10 cellular contexts compared by ENCODE assay signal in genomic region chr2:74405994-74406583, GRCh38. TPM values are rescaled to one million over a fixed set of nuclear protein-coding genes. Genes with fewer than 3 reads are reported as not detected.
DNase-seq lines count a peak whose midpoint lies in the region; ATAC-seq and TF ChIP-seq lines count a peak whose summit lies in the region.
"Had no signal": no experiment of that assay in that cellular context is flagged by ENCODE, and none has a peak within 500 bp of the region (broad histone marks: within the 10 kb centered on the region; RNA-seq: fewer than 3 reads in every experiment).

No MANE protein-coding gene starts in this region.

- no peaks in the 10 kb centered on the region for H3K9me2 ChIP-seq in SK-N-SH

- WGBS in SK-N-SH (ENCODE audit: low lambda C conversion rate) = 84% methylated on average over 1 of the region's 1 CpG

- H3K27ac ChIP-seq in SK-N-SH (ENCODE audit: low read depth in 2 of 2, low read length in 1 of 2) (peak overlapping the region in 1 of 2 experiments; percentile 12; a peak in 1 of 4 replicates), RWPE2 (ENCODE audit: poor library complexity, severe bottlenecking) (peak overlapping the region; percentile 8)
- H3K27ac ChIP-seq: ovary had no signal

- H3K9ac ChIP-seq in SK-N-SH = no peak overlapping the region

- no peaks in the 10 kb centered on the region for H3K9me3 Mint-ChIP-seq in stimulated activated memory B cell treated with anti-CD40 and anti-IgM and Interleukin-4, amounts not matched to agents 10 μg/mL and 1 μg/mL and 100 μg/mL, for 72 hours

- no peak overlapping the region for H3K27ac Mint-ChIP-seq in stimulated activated memory B cell treated with anti-CD40 and anti-IgM and Interleukin-4, amounts not matched to agents 10 μg/mL and 1 μg/mL and 100 μg/mL, for 72 hours

- POLR2A ChIA-PET in SK-N-SH (lab: Yijun Ruan, JAX) = no interaction called here

- no peaks in the 10 kb centered on the region for H4K20me1 ChIP-seq in SK-N-SH (ENCODE audit: insufficient read depth)

- TF ChIP-seq CTCF in SK-N-SH (IDR thresholded peaks at IDR 0.05) (no peak), RWPE2 (IDR thresholded peaks at IDR 0.05; ENCODE audit: poor library complexity, severe bottlenecking) (no peak)

- ATAC-seq in SK-N-SH treated with all-trans-retinoic acid at 6 μM for 48 hours = peak; percentile 62
- peak; percentile 65 for ATAC-seq in HG02870 (IDR thresholded peaks at IDR 0.05; ENCODE audit: unreplicated experiment)
- peak; percentile 60 for ATAC-seq in RWPE2 (ENCODE audit: low read depth)
- peak; percentile 59 for ATAC-seq in stimulated activated memory B cell treated with anti-CD40 and anti-IgM and Interleukin-4, amounts not matched to agents 10 μg/mL and 1 μg/mL and 100 μg/mL, for 72 hours

- H3K36me3 ChIP-seq in SK-N-SH (replicated peaks in 1 of 2; ENCODE audit: control insufficient read depth in 1 of 2, insufficient read depth in 2 of 2, low read length in 1 of 2) = no peaks in the 10 kb centered on the region
- no peaks in the 10 kb centered on the region for H3K36me3 ChIP-seq in RWPE2 (ENCODE audit: low read depth)
- H3K36me3 ChIP-seq: ovary had no signal

- no peaks in the 10 kb centered on the region for H3K27me3 Mint-ChIP-seq in stimulated activated memory B cell treated with anti-CD40 and anti-IgM and Interleukin-4, amounts not matched to agents 10 μg/mL and 1 μg/mL and 100 μg/mL, for 72 hours

- H3K4me2 ChIP-seq in SK-N-SH = no peak overlapping the region

- no peaks in the 10 kb centered on the region for H3K9me3 ChIP-seq in SK-N-SH
- peaks cover 2% of the 10 kb centered on the region for H3K9me3 ChIP-seq in RWPE2 (ENCODE audit: severe bottlenecking)
- H3K9me3 ChIP-seq: ovary had no signal

- no peak for DNase-seq in SK-N-SH
- DNase-seq in RWPE2 (ENCODE audit: low spot score) = no peak
- DNase-seq in COR-L47 (lab: John Stamatoyannopoulos, UW) = no peak
- DNase-seq in RKO (ENCODE audit: low spot score) = no peak
- DNase-seq in GM19238 (ENCODE audit: insufficient read length, low spot score) = no peak
- DNase-seq: hypothalamus, ovary had no signal

- H3K27me3 ChIP-seq in SK-N-SH (ENCODE audit: insufficient read depth) = no peaks in the 10 kb centered on the region
- H3K27me3 ChIP-seq in RWPE2 (ENCODE audit: insufficient read depth, poor library complexity, severe bottlenecking) = no peaks in the 10 kb centered on the region
- H3K27me3 ChIP-seq: ovary had no signal

- H3K4me3 ChIP-seq in SK-N-SH (ENCODE audit: low read depth in 2 of 2, low read length in 1 of 2) (no peak overlapping the region), RWPE2 (ENCODE audit: severe bottlenecking) (no peak overlapping the region)
- H3K4me3 ChIP-seq: ovary had no signal

- H3K36me3 Mint-ChIP-seq in stimulated activated memory B cell treated with anti-CD40 and anti-IgM and Interleukin-4, amounts not matched to agents 10 μg/mL and 1 μg/mL and 100 μg/mL, for 72 hours = no peaks in the 10 kb centered on the region

- TF ChIP-seq EP300 in SK-N-SH (IDR thresholded peaks at IDR 0.05; ENCODE audit: borderline replicate concordance in 1 of 2, low read depth in 1 of 2, low read length in 1 of 2) = no peak

- no peak for TF ChIP-seq RAD21 in SK-N-SH (IDR thresholded peaks at IDR 0.05; ENCODE audit: low read length)

- H3F3A ChIP-seq in SK-N-SH (replicated peaks; ENCODE audit: insufficient read depth) = no peaks in the 10 kb centered on the region

- H3K79me2 ChIP-seq in SK-N-SH (ENCODE audit: insufficient read depth) = no peaks in the 10 kb centered on the region

- H3K4me3 Mint-ChIP-seq in stimulated activated memory B cell treated with anti-CD40 and anti-IgM and Interleukin-4, amounts not matched to agents 10 μg/mL and 1 μg/mL and 100 μg/mL, for 72 hours = no peak overlapping the region

- H3K4me1 Mint-ChIP-seq in stimulated activated memory B cell treated with anti-CD40 and anti-IgM and Interleukin-4, amounts not matched to agents 10 μg/mL and 1 μg/mL and 100 μg/mL, for 72 hours = peaks cover 7% of the 10 kb centered on the region

- CTCF ChIA-PET in SK-N-SH (lab: Yijun Ruan, JAX) = interaction anchor here (1.5 kb wide), 1 partner anchor 14 kb away, joined by 3 read pairs; no protein-coding TSS in a partner anchor

- H2AFZ ChIP-seq in SK-N-SH (ENCODE audit: low read depth) = no peak overlapping the region

- peaks cover 2 to 9% of the 10 kb centered on the region in 2 experiments; a peak in 2 of 4 replicates for H3K4me1 ChIP-seq in SK-N-SH (ENCODE audit: control insufficient read depth in 1 of 2, insufficient read depth in 2 of 2, low read depth in 1 of 2, low read length in 1 of 2)
- peaks cover 10% of the 10 kb centered on the region for H3K4me1 ChIP-seq in RWPE2 (ENCODE audit: insufficient read depth, poor library complexity, severe bottlenecking)

TF ChIP-seq in SK-N-SH treated with all-trans-retinoic acid at 6 μM for 48 hours, 23 proteins besides CTCF, POLR2A, EP300 and RAD21:
- no peak for TF ChIP-seq PPARA (CRISPR knock-in tag; IDR thresholded peaks at IDR 0.05; ENCODE audit: borderline replicate concordance)

TF ChIP-seq in SK-N-SH, 30 proteins besides CTCF, POLR2A, EP300 and RAD21:
- no peak for TF ChIP-seq MEF2A (IDR thresholded peaks at IDR 0.05; ENCODE audit: borderline replicate concordance, low read depth)
- no peak for TF ChIP-seq JUND (IDR thresholded peaks at IDR 0.05)
- TF ChIP-seq POLR2AphosphoS5 (IDR thresholded peaks at IDR 0.05; ENCODE audit: low read depth, low read length) = no peak
- TF ChIP-seq TCF12 (IDR thresholded peaks at IDR 0.05) = no peak
- TF ChIP-seq, protein P1, sequence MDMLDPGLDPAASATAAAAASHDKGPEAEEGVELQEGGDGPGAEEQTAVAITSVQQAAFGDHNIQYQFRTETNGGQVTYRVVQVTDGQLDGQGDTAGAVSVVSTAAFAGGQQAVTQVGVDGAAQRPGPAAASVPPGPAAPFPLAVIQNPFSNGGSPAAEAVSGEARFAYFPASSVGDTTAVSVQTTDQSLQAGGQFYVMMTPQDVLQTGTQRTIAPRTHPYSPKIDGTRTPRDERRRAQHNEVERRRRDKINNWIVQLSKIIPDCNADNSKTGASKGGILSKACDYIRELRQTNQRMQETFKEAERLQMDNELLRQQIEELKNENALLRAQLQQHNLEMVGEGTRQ (IDR thresholded peaks at IDR 0.05; ENCODE audit: borderline replicate concordance, low read depth, low read length) = no peak
- TF ChIP-seq REST (IDR thresholded peaks at IDR 0.05; ENCODE audit: low read depth, low read length) = no peak
- no peak for TF ChIP-seq FOSL2 (IDR thresholded peaks at IDR 0.05; ENCODE audit: borderline replicate concordance, low read depth)
- no peak for TF ChIP-seq SIN3A (IDR thresholded peaks at IDR 0.05; ENCODE audit: borderline replicate concordance, low read depth, low read length)
- no peak for TF ChIP-seq MAX (IDR thresholded peaks at IDR 0.05; ENCODE audit: low read depth)
- no peak for TF ChIP-seq SMC3 (IDR thresholded peaks at IDR 0.05; ENCODE audit: low read depth, low read length)
- no peak for TF ChIP-seq NRF1 (IDR thresholded peaks at IDR 0.05; ENCODE audit: low read depth, low read length)
- TF ChIP-seq ELF1 (IDR thresholded peaks at IDR 0.05) = no peak

RNA-seq across cellular contexts. Expression of gene C2orf81, which starts 15.3 kb away (rescaled TPM):
- 1.2 and 2.5 TPM in 2 replicates for polyA plus RNA-seq in SK-N-SH (2012; rRNA removed)
- 0.85 and 2.1 TPM in 2 replicates for polyA plus RNA-seq in SK-N-SH (2012; cell fraction: cytosol; rRNA removed)
- polyA plus RNA-seq in SK-N-SH (2012; cell fraction: nucleus; rRNA removed) = 3.4 and 4.9 TPM in 2 replicates

RNA-seq across cellular contexts. Expression of gene WDR54, which starts 15.4 kb away (rescaled TPM):
- polyA plus RNA-seq in SK-N-SH (2012; rRNA removed) = 50.7 and 61.6 TPM in 2 replicates
- 26.2 and 39.5 TPM in 2 replicates for polyA plus RNA-seq in SK-N-SH (2012; cell fraction: cytosol; rRNA removed)
- polyA plus RNA-seq in SK-N-SH (2012; cell fraction: nucleus; rRNA removed) = 54.2 and 62.7 TPM in 2 replicates

RNA-seq across cellular contexts. Expression of gene DCTN1, which starts 26.0 kb away (rescaled TPM):
- polyA plus RNA-seq in SK-N-SH (2012; rRNA removed) = 88.9 and 91.1 TPM in 2 replicates
- 56.4 and 68.3 TPM in 2 replicates for polyA plus RNA-seq in SK-N-SH (2012; cell fraction: cytosol; rRNA removed)
- 117 and 122 TPM in 2 replicates for polyA plus RNA-seq in SK-N-SH (2012; cell fraction: nucleus; rRNA removed)

RNA-seq across cellular contexts. Expression of gene RTKN, which starts 35.6 kb away (rescaled TPM):
- polyA plus RNA-seq in SK-N-SH (2012; rRNA removed) = 22.6 and 23.4 TPM in 2 replicates
- 8.6 and 13.1 TPM in 2 replicates for polyA plus RNA-seq in SK-N-SH (2012; cell fraction: cytosol; rRNA removed)
- 80.0 and 93.6 TPM in 2 replicates for polyA plus RNA-seq in SK-N-SH (2012; cell fraction: nucleus; rRNA removed)

RNA-seq across cellular contexts. Expression of gene INO80B, which starts 48.8 kb away (rescaled TPM):
- 41.7 and 48.4 TPM in 2 replicates for polyA plus RNA-seq in SK-N-SH (2012; rRNA removed)
- polyA plus RNA-seq in SK-N-SH (2012; cell fraction: cytosol; rRNA removed) = 20.6 and 28.3 TPM in 2 replicates
- 259 and 308 TPM in 2 replicates for polyA plus RNA-seq in SK-N-SH (2012; cell fraction: nucleus; rRNA removed)
